Comparison of ENCODE assay signal across 1 cellular context in genomic region chr2:160289803-160290202, GRCh38.
TF ChIP-seq lines count a peak whose summit lies in the region.

No MANE protein-coding gene starts in this region.

TF ChIP-seq in IMR-90, 13 proteins besides CTCF, POLR2A, EP300 and RAD21:
- no peak for TF ChIP-seq RFX5 (IDR thresholded peaks at IDR 0.05; ENCODE audit: low read depth, low read length)
- TF ChIP-seq CHD1 (IDR thresholded peaks at IDR 0.05; ENCODE audit: low read depth, low read length) = no peak
- no peak for TF ChIP-seq FOS (IDR thresholded peaks at IDR 0.05; ENCODE audit: low read depth, low read length)
- TF ChIP-seq, protein P1, sequence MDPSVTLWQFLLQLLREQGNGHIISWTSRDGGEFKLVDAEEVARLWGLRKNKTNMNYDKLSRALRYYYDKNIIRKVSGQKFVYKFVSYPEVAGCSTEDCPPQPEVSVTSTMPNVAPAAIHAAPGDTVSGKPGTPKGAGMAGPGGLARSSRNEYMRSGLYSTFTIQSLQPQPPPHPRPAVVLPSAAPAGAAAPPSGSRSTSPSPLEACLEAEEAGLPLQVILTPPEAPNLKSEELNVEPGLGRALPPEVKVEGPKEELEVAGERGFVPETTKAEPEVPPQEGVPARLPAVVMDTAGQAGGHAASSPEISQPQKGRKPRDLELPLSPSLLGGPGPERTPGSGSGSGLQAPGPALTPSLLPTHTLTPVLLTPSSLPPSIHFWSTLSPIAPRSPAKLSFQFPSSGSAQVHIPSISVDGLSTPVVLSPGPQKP (IDR thresholded peaks at IDR 0.05; ENCODE audit: borderline replicate concordance, low read depth, low read length) = no peak
- TF ChIP-seq NFE2L2 (IDR thresholded peaks at IDR 0.05; ENCODE audit: low read depth, low read length) = no peak
- TF ChIP-seq, protein P2, sequence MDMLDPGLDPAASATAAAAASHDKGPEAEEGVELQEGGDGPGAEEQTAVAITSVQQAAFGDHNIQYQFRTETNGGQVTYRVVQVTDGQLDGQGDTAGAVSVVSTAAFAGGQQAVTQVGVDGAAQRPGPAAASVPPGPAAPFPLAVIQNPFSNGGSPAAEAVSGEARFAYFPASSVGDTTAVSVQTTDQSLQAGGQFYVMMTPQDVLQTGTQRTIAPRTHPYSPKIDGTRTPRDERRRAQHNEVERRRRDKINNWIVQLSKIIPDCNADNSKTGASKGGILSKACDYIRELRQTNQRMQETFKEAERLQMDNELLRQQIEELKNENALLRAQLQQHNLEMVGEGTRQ (IDR thresholded peaks at IDR 0.05; ENCODE audit: low read depth, low read length) = no peak
- TF ChIP-seq MAFK (IDR thresholded peaks at IDR 0.05; ENCODE audit: low read depth, low read length) = no peak
- no peak for TF ChIP-seq MXI1 (IDR thresholded peaks at IDR 0.05; ENCODE audit: borderline replicate concordance, low read depth, low read length)
